9 cellular contexts compared by ENCODE assay signal in genomic region chr11:20013346-20014066, GRCh38.
DNase-seq lines count a peak whose midpoint lies in the region; ATAC-seq and TF ChIP-seq lines count a peak whose summit lies in the region.
"Had no signal": no experiment of that assay in that cellular context is flagged by ENCODE, and none has a peak within 500 bp of the region (broad histone marks: within the 10 kb centered on the region; RNA-seq: fewer than 3 reads in every experiment).

No MANE protein-coding gene starts in this region.

- ATAC-seq in PC-3 (peak; percentile 50), heart right ventricle (peak; percentile 56 to 95 (median 79)), GM21717 (IDR thresholded peaks at IDR 0.05; ENCODE audit: unreplicated experiment) (no peak)

- H2AFZ ChIP-seq in PC-3 (ENCODE audit: low read length), result no peak overlapping the region

- TF ChIP-seq CTCF in PC-3 (conservative IDR thresholded peaks at IDR 0.05; ENCODE audit: low read depth, low read length) (no peak), heart right ventricle (IDR thresholded peaks at IDR 0.05) (no peak)

- intact Hi-C loops in PC-3 (cut with micrococcal nuclease), result no loop called here
- intact Hi-C loops in heart right ventricle (cut with DNase I), result no loop called here

- H3K4me2 ChIP-seq in PC-3 (ENCODE audit: low read length), result peak overlapping the region; percentile 46; the same call in 1 of the 2 replicates

- H3K4me3 ChIP-seq in PC-3 (ENCODE audit: low read length) (no peak overlapping the region), heart right ventricle (no peak overlapping the region)
- H3K4me3 ChIP-seq: tibial artery had no signal

- H3K36me3 ChIP-seq in PC-3 (ENCODE audit: low read depth, low read length) (no peaks in the 10 kb centered on the region), heart right ventricle (no peaks in the 10 kb centered on the region)
- H3K36me3 ChIP-seq: tibial artery had no signal

- CTCF ChIA-PET in PC-3 (lab: Charles Lee), result interaction anchor here (0.5 to 0.6 kb wide), 2 partner anchors 12 to 35 kb away, joined by 3 read pairs; no protein-coding TSS in a partner anchor

- H4K20me1 ChIP-seq in PC-3 (ENCODE audit: low read length), result no peaks in the 10 kb centered on the region; the same call in 1 of the 2 replicates

- no peaks in the 10 kb centered on the region for H3K27me3 ChIP-seq in PC-3 (ENCODE audit: low read length)
- no peaks in the 10 kb centered on the region for H3K27me3 ChIP-seq in heart right ventricle
- H3K27me3 ChIP-seq: tibial artery had no signal

- POLR2A ChIA-PET in PC-3 (lab: Charles Lee; ENCODE audit: unreplicated experiment), result interaction anchor here (0.6 kb wide), 1 partner anchor 99 kb away, joined by 3 read pairs; no protein-coding TSS in a partner anchor

- H3K9me3 ChIP-seq in PC-3 (ENCODE audit: low read length), result no peaks in the 10 kb centered on the region
- no peaks in the 10 kb centered on the region for H3K9me3 ChIP-seq in heart right ventricle
- H3K9me3 ChIP-seq: tibial artery had no signal

- DNase-seq in NCI-H2227 (lab: John Stamatoyannopoulos, UW; ENCODE audit: unreplicated experiment) (peak; percentile 33), NCI-H2227 treated with DMSO at 0.1 percent for 48 hours (lab: John Stamatoyannopoulos, UW) (no peak), PC-3 (peak; percentile 87), heart right ventricle (peak; percentile 26 to 45), renal cortical epithelial cell (ENCODE audit: low read depth) (peak; percentile 95), GOT3 (lab: John Stamatoyannopoulos, UW) (no peak), substantia nigra (lab: John Stamatoyannopoulos, UW) (no peak)
- DNase-seq: tibial artery had no signal

- no TSS peak for BruUV-seq in PC-3 (replicated peaks; lab: Mats Ljungman, UMichigan)

- H3K4me1 ChIP-seq in PC-3 (ENCODE audit: insufficient read depth, low read length) (peaks cover 14% of the 10 kb centered on the region), heart right ventricle (peaks cover 0 to 58% (median 17%) of the 10 kb centered on the region in 9 donors)

- H3K79me2 ChIP-seq in PC-3 (ENCODE audit: low read length), result no peaks in the 10 kb centered on the region

- no peaks in the 10 kb centered on the region for H3F3A ChIP-seq in PC-3 (ENCODE audit: low read length, unreplicated experiment)

- H3K9me2 ChIP-seq in PC-3 (replicated peaks; ENCODE audit: low read length), result no peaks in the 10 kb centered on the region

- 44 to 63% methylated on average over 7 of the region's 7 CpGs for WGBS in heart right ventricle, 2 donors

- H3K27ac ChIP-seq in PC-3 (ENCODE audit: low read length) (peak overlapping the region; percentile 64), heart right ventricle (peak overlapping the region in 7 of 10 donors; percentile 12 to 66 (median 29)), substantia nigra (ENCODE audit: low read depth, low read length, poor library complexity, severe bottlenecking) (no peak overlapping the region)
- H3K27ac ChIP-seq: tibial artery had no signal

- H3K9ac ChIP-seq in PC-3 (ENCODE audit: low read length), result no peak overlapping the region

Comparison
In these comparisons a context has a peak if more than half of its experiments do, and no peak if none do; other contexts are left out.
1. DNase-seq: peak in NCI-H2227 (single experiment), PC-3 (single experiment), heart right ventricle (2 of 2) and renal cortical epithelial cell (single experiment); none in NCI-H2227 treated with DMSO at 0.1 percent for 48 hours (single experiment), GOT3 (single experiment) and substantia nigra (0 of 49).